In the genomic region with DNA sequence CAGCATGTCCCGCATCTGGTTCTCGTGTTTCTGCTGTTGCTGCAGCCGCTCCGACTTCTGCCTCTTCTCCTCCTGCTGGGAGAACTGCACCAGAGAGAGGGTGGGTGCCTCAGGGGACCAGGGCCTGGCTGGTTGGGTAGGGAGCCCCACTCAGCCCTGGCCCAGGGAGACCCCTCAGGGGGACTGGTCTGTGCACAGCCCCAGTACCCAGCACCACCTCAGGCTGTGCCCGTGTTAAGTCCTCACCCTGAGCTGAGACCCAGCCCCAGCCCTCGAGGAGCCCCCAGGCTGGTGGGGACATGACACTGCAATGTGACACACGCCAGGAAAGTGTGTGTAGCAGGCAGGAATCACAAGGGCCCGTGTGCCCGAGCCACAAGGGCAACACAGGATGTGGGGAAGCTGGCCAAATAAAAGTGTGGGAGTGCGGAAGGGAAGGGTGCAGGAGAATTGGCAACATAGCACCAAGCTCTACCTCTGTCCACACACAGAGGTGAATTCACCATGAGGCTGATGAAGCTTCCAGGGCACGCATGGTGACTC, we compare ENCODE assay signal across 12 cellular contexts. TPM values are rescaled to one million over a fixed set of nuclear protein-coding genes. Genes with fewer than 3 reads are reported as not detected.
DNase-seq lines count a peak whose midpoint lies in the region; ATAC-seq lines count a peak whose summit lies in the region.
"Had no signal": no experiment of that assay in that cellular context is flagged by ENCODE, and none has a peak within 500 bp of the region (broad histone marks: within the 10 kb centered on the region; RNA-seq: fewer than 3 reads in every experiment).

No MANE protein-coding gene starts in this region.

- H3K27ac Mint-ChIP-seq in activated T-cell treated with anti-CD3 and anti-CD28 coated beads, Interleukin-2, amount 50 U/mL, for 24 hours, result peak overlapping the region; percentile 47
- peak overlapping the region; percentile 60 for H3K27ac Mint-ChIP-seq in dendritic cell treated with granulocyte-macrophage colony-stimulating factor and Interleukin-4, amounts not matched to agents 40 ng/mL and 50 ng/mL, for 4 days
- no peak overlapping the region for H3K27ac Mint-ChIP-seq in natural killer cell treated with Interleukin-12 subunit alpha and Interleukin-12 subunit beta and Interleukin-15 and Interleukin-18, amount 100 ng/mL, for 72 hours

- no peak for DNase-seq in activated T-cell treated with anti-CD3 and anti-CD28 coated beads, Interleukin-2, amount 50 U/mL, for 24 hours
- DNase-seq in activated T-cell treated with anti-CD3 and anti-CD28 coated beads, Interleukin-2, amount 50 U/mL, for 1 hour, result no peak
- DNase-seq in natural killer cell treated with Interleukin-12 subunit alpha and Interleukin-12 subunit beta and Interleukin-15 and Interleukin-18, amount 100 ng/mL, for 72 hours (ENCODE audit: low spot score), result no peak
- DNase-seq in head of caudate nucleus, result no peak
- DNase-seq in NCI-H82 (lab: John Stamatoyannopoulos, UW), result no peak
- DNase-seq in NCI-H128 (lab: John Stamatoyannopoulos, UW; ENCODE audit: unreplicated experiment), result no peak
- DNase-seq: 8988T, AML-193, DMS53, GM23248, H7 had no signal

- intact Hi-C loops in dendritic cell treated with granulocyte-macrophage colony-stimulating factor and Interleukin-4, amounts not matched to agents 40 ng/mL and 50 ng/mL, for 4 days (cut with micrococcal nuclease), result no loop called here
- intact Hi-C loops in head of caudate nucleus (cut with DNase I), result no loop called here

- H3K27me3 Mint-ChIP-seq in activated T-cell treated with anti-CD3 and anti-CD28 coated beads, Interleukin-2, amount 50 U/mL, for 24 hours, result no peaks in the 10 kb centered on the region
- no peaks in the 10 kb centered on the region for H3K27me3 Mint-ChIP-seq in dendritic cell treated with granulocyte-macrophage colony-stimulating factor and Interleukin-4, amounts not matched to agents 40 ng/mL and 50 ng/mL, for 4 days
- H3K27me3 Mint-ChIP-seq in natural killer cell treated with Interleukin-12 subunit alpha and Interleukin-12 subunit beta and Interleukin-15 and Interleukin-18, amount 100 ng/mL, for 72 hours, result no peaks in the 10 kb centered on the region

- no peak overlapping the region for H3K4me3 Mint-ChIP-seq in activated T-cell treated with anti-CD3 and anti-CD28 coated beads, Interleukin-2, amount 50 U/mL, for 24 hours
- H3K4me3 Mint-ChIP-seq in dendritic cell treated with granulocyte-macrophage colony-stimulating factor and Interleukin-4, amounts not matched to agents 40 ng/mL and 50 ng/mL, for 4 days, result no peak overlapping the region
- H3K4me3 Mint-ChIP-seq in natural killer cell treated with Interleukin-12 subunit alpha and Interleukin-12 subunit beta and Interleukin-15 and Interleukin-18, amount 100 ng/mL, for 72 hours, result no peak overlapping the region

- peak; percentile 44 to 60 for ATAC-seq in natural killer cell treated with Interleukin-12 subunit alpha and Interleukin-12 subunit beta and Interleukin-15 and Interleukin-18, amount 100 ng/mL, for 72 hours

- H3K4me1 Mint-ChIP-seq in activated T-cell treated with anti-CD3 and anti-CD28 coated beads, Interleukin-2, amount 50 U/mL, for 24 hours (ENCODE audit: low read depth), result peaks cover 11% of the 10 kb centered on the region
- peaks cover 27% of the 10 kb centered on the region for H3K4me1 Mint-ChIP-seq in dendritic cell treated with granulocyte-macrophage colony-stimulating factor and Interleukin-4, amounts not matched to agents 40 ng/mL and 50 ng/mL, for 4 days (ENCODE audit: low read depth)
- H3K4me1 Mint-ChIP-seq in natural killer cell treated with Interleukin-12 subunit alpha and Interleukin-12 subunit beta and Interleukin-15 and Interleukin-18, amount 100 ng/mL, for 72 hours (ENCODE audit: low read depth in 2 of 2), result peaks cover 3 to 8% of the 10 kb centered on the region in 2 donors

- H3K36me3 Mint-ChIP-seq in activated T-cell treated with anti-CD3 and anti-CD28 coated beads, Interleukin-2, amount 50 U/mL, for 24 hours (ENCODE audit: low read depth), result peaks cover 95% of the 10 kb centered on the region
- peaks cover 98% of the 10 kb centered on the region for H3K36me3 Mint-ChIP-seq in dendritic cell treated with granulocyte-macrophage colony-stimulating factor and Interleukin-4, amounts not matched to agents 40 ng/mL and 50 ng/mL, for 4 days (ENCODE audit: low read depth)
- peaks cover 14% of the 10 kb centered on the region for H3K36me3 Mint-ChIP-seq in natural killer cell treated with Interleukin-12 subunit alpha and Interleukin-12 subunit beta and Interleukin-15 and Interleukin-18, amount 100 ng/mL, for 72 hours

- H3K9me3 Mint-ChIP-seq in activated T-cell treated with anti-CD3 and anti-CD28 coated beads, Interleukin-2, amount 50 U/mL, for 24 hours, result no peaks in the 10 kb centered on the region
- H3K9me3 Mint-ChIP-seq in dendritic cell treated with granulocyte-macrophage colony-stimulating factor and Interleukin-4, amounts not matched to agents 40 ng/mL and 50 ng/mL, for 4 days, result no peaks in the 10 kb centered on the region
- no peaks in the 10 kb centered on the region for H3K9me3 Mint-ChIP-seq in natural killer cell treated with Interleukin-12 subunit alpha and Interleukin-12 subunit beta and Interleukin-15 and Interleukin-18, amount 100 ng/mL, for 72 hours

RNA-seq across cellular contexts. Expression of a gene that starts 48.2 kb away (rescaled TPM):
- 10 to 100 TPM; 47.3 to 54.8 TPM for total RNA-seq in natural killer cell treated with Interleukin-12 subunit alpha and Interleukin-12 subunit beta and Interleukin-15 and Interleukin-18, amount 100 ng/mL, for 72 hours

Comparison
In these comparisons a context has a peak if more than half of its experiments do, and no peak if none do; other contexts are left out.
1. H3K27ac Mint-ChIP-seq: peak in activated T-cell treated with anti-CD3 and anti-CD28 coated beads, Interleukin-2, amount 50 U/mL, for 24 hours (single experiment) and dendritic cell treated with granulocyte-macrophage colony-stimulating factor and Interleukin-4, amounts not matched to agents 40 ng/mL and 50 ng/mL, for 4 days (single experiment); none in natural killer cell treated with Interleukin-12 subunit alpha and Interleukin-12 subunit beta and Interleukin-15 and Interleukin-18, amount 100 ng/mL, for 72 hours (0 of 2).